ENCODE assay signal across 1 cellular context in genomic region chr19:35629332-35629633, GRCh38.
TF ChIP-seq lines count a peak whose summit lies in the region.

No MANE protein-coding gene starts in this region.

TF ChIP-seq in HepG2, 621 proteins besides CTCF, POLR2A, EP300 and RAD21:
- TF ChIP-seq ZNF704 (CRISPR knock-in tag; IDR thresholded peaks at IDR 0.05; ENCODE audit: borderline replicate concordance) (0 out of 2 replicates have a peak, but pooled peaks have one; percentile 2), ATF6 (CRISPR knock-in tag; conservative IDR thresholded peaks at IDR 0.05) (no peak), KDM5A (IDR thresholded peaks at IDR 0.05; ENCODE audit: borderline replicate concordance, low read length) (peak; percentile 93; the same call in 1 of the 2 replicates), HBP1 (CRISPR knock-in tag; IDR thresholded peaks at IDR 0.05; ENCODE audit: low read depth) (0 out of 2 replicates have a peak, but pooled peaks have one; percentile 1), PHF8 (CRISPR knock-in tag; IDR thresholded peaks at IDR 0.05) (no peak), NPAS2 (CRISPR knock-in tag; IDR thresholded peaks at IDR 0.05; ENCODE audit: borderline replicate concordance) (no peak), ZNF766 (CRISPR knock-in tag; IDR thresholded peaks at IDR 0.05; ENCODE audit: borderline replicate concordance) (0 out of 2 replicates have a peak, but pooled peaks have one; percentile 4), DNMT3B (CRISPR knock-in tag; conservative IDR thresholded peaks at IDR 0.05) (no peak), RARG (CRISPR knock-in tag; IDR thresholded peaks at IDR 0.05; ENCODE audit: low read depth) (no peak), MED13 (CRISPR knock-in tag; IDR thresholded peaks at IDR 0.05) (no peak), ISX (CRISPR knock-in tag; conservative IDR thresholded peaks at IDR 0.05) (0 out of 2 replicates have a peak, but pooled peaks have one; percentile 5), ARNTL (CRISPR knock-in tag; IDR thresholded peaks at IDR 0.05) (0 out of 2 replicates have a peak, but pooled peaks have one; percentile 6), SYNCRIP (IDR thresholded peaks at IDR 0.05; ENCODE audit: insufficient read depth, low read depth, low read length) (no peak), ARID5B (CRISPR knock-in tag; IDR thresholded peaks at IDR 0.05) (no peak)
